In the genomic region with DNA sequence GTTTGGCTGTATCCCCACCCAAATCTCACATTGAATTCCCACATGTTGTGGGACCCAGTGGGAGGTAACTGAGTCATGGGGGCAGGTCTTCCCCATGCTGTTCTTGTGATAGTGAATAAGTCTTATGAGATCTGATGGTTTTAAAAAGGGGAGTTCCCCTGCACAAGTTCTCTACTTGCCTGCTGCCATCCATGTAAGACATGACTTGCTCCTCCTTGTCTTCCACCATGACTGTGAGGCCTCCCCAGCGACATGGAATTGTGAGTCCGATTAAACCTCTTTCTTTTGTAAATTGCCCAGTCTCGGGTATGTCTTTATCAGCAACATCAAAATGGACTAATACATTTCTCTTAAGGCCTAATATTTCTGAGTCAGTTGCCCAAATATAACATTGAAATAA, we compare ENCODE assay signal across 7 cellular contexts. TPM values are rescaled to one million over a fixed set of nuclear protein-coding genes. Genes with fewer than 3 reads are reported as not detected.
"Had no signal": no experiment of that assay in that cellular context is flagged by ENCODE, and none has a peak within 500 bp of the region (broad histone marks: within the 10 kb centered on the region; RNA-seq: fewer than 3 reads in every experiment).

No MANE protein-coding gene starts in this region.

RNA-seq across cellular contexts. Expression of a gene that starts 28.1 kb away (rescaled TPM):
- total RNA-seq: GM23248, GM23338, H1, H4, H7, H9, HFFc6 had no signal
- polyA plus RNA-seq: GM23248, GM23338, H1 had no signal
